In genomic region chr22:17131686-17132085, GRCh38 we compare ENCODE assay signal across 14 cellular contexts. TPM values are rescaled to one million over a fixed set of nuclear protein-coding genes. Genes with fewer than 3 reads are reported as not detected.
A peak's percentile ranks its signal among the peaks of the same experiment; 100 is the strongest.
DNase-seq lines count a peak whose midpoint lies in the region; ATAC-seq, FAIRE-seq and TF ChIP-seq lines count a peak whose summit lies in the region.
"Had no signal": no experiment of that assay in that cellular context is flagged by ENCODE, and none has a peak within 500 bp of the region (broad histone marks: within the 10 kb centered on the region; RNA-seq: fewer than 3 reads in every experiment).

No MANE protein-coding gene starts in this region.

- no peaks in the 10 kb centered on the region for H3K79me1 ChIP-seq in H9 (ENCODE audit: insufficient read depth, low read depth, low read length, poor library complexity, severe bottlenecking)
- no peaks in the 10 kb centered on the region for H3K79me1 ChIP-seq in neuronal stem cell (ENCODE audit: low read depth, low read length)

- ATAC-seq in K562 (peak; percentile 68), omental fat pad (ENCODE audit: low FRiP score) (no peak), GM18517 (IDR thresholded peaks at IDR 0.05; ENCODE audit: unreplicated experiment) (no peak), HG02840 (IDR thresholded peaks at IDR 0.05; ENCODE audit: low FRiP score, unreplicated experiment) (no peak)

- in situ Hi-C loops in K562 (cut with MboI): no loop called here

- no peak overlapping the region for H2AFZ ChIP-seq in H9 (ENCODE audit: low read length)
- no peak overlapping the region for H2AFZ ChIP-seq in K562 (ENCODE audit: low read depth, low read length)
- no peak overlapping the region for H2AFZ ChIP-seq in neuronal stem cell (ENCODE audit: low read length)

- TF ChIP-seq POLR2A in K562 (conservative IDR thresholded peaks at IDR 0.05): no peak

- H2BK12ac ChIP-seq in H9 (ENCODE audit: insufficient read length, low read depth, low read length) (no peak overlapping the region), neuronal stem cell (ENCODE audit: low read length) (no peak overlapping the region)

- H3K9me1 ChIP-seq in K562 (ENCODE audit: control insufficient read depth, insufficient read depth, low read length): no peaks in the 10 kb centered on the region

- no peak overlapping the region for H4K91ac ChIP-seq in H9 (ENCODE audit: insufficient read length, low read depth, low read length)
- H4K91ac ChIP-seq in neuronal stem cell (ENCODE audit: low read depth, low read length, poor library complexity): no peak overlapping the region

- no peak overlapping the region for H3T11ph ChIP-seq in H9 (ENCODE audit: low read length)

- H3K4ac ChIP-seq in H9 (ENCODE audit: low read depth, low read length): no peak overlapping the region
- H3K4ac ChIP-seq in neuronal stem cell (ENCODE audit: low read length): no peak overlapping the region

- H3K4me3 Mint-ChIP-seq in H9 (no peak overlapping the region), type B pancreatic cell (no peak overlapping the region)

- no peaks in the 10 kb centered on the region for H4K20me1 ChIP-seq in H9 (ENCODE audit: control insufficient read depth, insufficient read depth, insufficient read length)
- 0 out of 2 replicates have a peak, but pooled peaks cover 4% of the 10 kb centered on the region for H4K20me1 ChIP-seq in K562 (replicated peaks; ENCODE audit: control insufficient read depth, insufficient read depth, low read length)

- H3K23me2 ChIP-seq in H9 (ENCODE audit: insufficient read length, low read depth, low read length, poor library complexity, severe bottlenecking): no peaks in the 10 kb centered on the region

- H3K4me1 ChIP-seq in H9 (ENCODE audit: insufficient read depth, low read length) (no peaks in the 10 kb centered on the region), K562 (replicated peaks in 1 of 2; ENCODE audit: control insufficient read depth in 2 of 2, insufficient read depth in 2 of 2, low read length in 2 of 2) (no peaks in the 10 kb centered on the region), neuronal stem cell (ENCODE audit: control insufficient read depth in 2 of 2, insufficient read depth in 1 of 2, low read depth in 1 of 2, low read length in 2 of 2) (peaks cover 2 to 5% of the 10 kb centered on the region in 2 donors)

- no peaks in the 10 kb centered on the region for H3K36me3 ChIP-seq in K562 (ENCODE audit: control insufficient read depth, insufficient read depth, low read length)
- peaks cover 5 to 13% of the 10 kb centered on the region in 2 donors for H3K36me3 ChIP-seq in neuronal stem cell (replicated peaks in 1 of 2; ENCODE audit: control insufficient read depth in 2 of 2, insufficient read depth in 2 of 2, low read length in 2 of 2)

- H3K23ac ChIP-seq in H9 (ENCODE audit: insufficient read length, low read depth, low read length) (no peak overlapping the region), neuronal stem cell (ENCODE audit: low read depth, low read length, poor library complexity) (no peak overlapping the region)

- no peak for TF ChIP-seq EP300 in K562 (IDR thresholded peaks at IDR 0.05; ENCODE audit: low read length)

- DNase-seq in H9 (no peak), NCI-H146 (lab: John Stamatoyannopoulos, UW) (peak; percentile 75), K562 (ENCODE audit: extremely low read depth in 1 of 4, low spot score in 3 of 4) (no peak), neuronal stem cell (ENCODE audit: low spot score) (no peak), omental fat pad (ENCODE audit: low spot score) (no peak), type B pancreatic cell (ENCODE audit: extremely low spot score, unreplicated experiment) (no peak)
- DNase-seq: activated CD4-positive, alpha-beta T cell treated with anti-CD3 and anti-CD28 coated beads, Interleukin-2, amount 50 U/mL, for 1 hour; activated naive CD4-positive, alpha-beta T cell treated with Interleukin-2 at 50 U/mL for 16 hours; EL; NCI-H446; stimulated activated CD4-positive, alpha-beta T cell treated with anti-CD3 and anti-CD28 coated beads, Interleukin-4, amount 100 ng/mL, for 24 hours had no signal

- H3K4me1 Mint-ChIP-seq in H9 (peaks cover 13 to 14% of the 10 kb centered on the region in 2 experiments), type B pancreatic cell (ENCODE audit: unreplicated experiment) (no peaks in the 10 kb centered on the region)

- H3K9me3 ChIP-seq in H9 (ENCODE audit: control insufficient read depth, low read depth, low read length) (no peaks in the 10 kb centered on the region), K562 (replicated peaks; ENCODE audit: control insufficient read depth, insufficient read depth, low read depth, low read length) (no peaks in the 10 kb centered on the region), neuronal stem cell (replicated peaks in 1 of 2; ENCODE audit: control insufficient read depth in 2 of 2, insufficient read depth in 1 of 2, low read depth in 1 of 2, low read length in 2 of 2) (peaks cover 0 to 2% of the 10 kb centered on the region in 2 donors)

- H3K27ac Mint-ChIP-seq in H9 (no peak overlapping the region; a peak in 1 of 7 replicates), type B pancreatic cell (no peak overlapping the region)

- no CpG with 5 or more reads among the region's 5 CpGs for WGBS in H9 (ENCODE audit: extremely low coverage, insufficient read length, low lambda C conversion rate)
- 5% methylated on average over 5 of the region's 5 CpGs for WGBS in K562 (ENCODE audit: insufficient coverage, low coverage, missing lambda C conversion rate)
- WGBS in neuronal stem cell (ENCODE audit: extremely low coverage in 2 of 2, insufficient read length in 2 of 2, insufficient replicate concordance in 1 of 2), 2 donors: no CpG with 5 or more reads among the region's 5 CpGs

- H3K4me3 ChIP-seq in K562 (no peak overlapping the region), neuronal stem cell (ENCODE audit: low read length in 2 of 2) (no peak overlapping the region)

- TF ChIP-seq CTCF in H9 (conservative IDR thresholded peaks at IDR 0.05): peak; percentile 42; the same call in 2 of the 3 replicates
- no peak for TF ChIP-seq CTCF in K562 (IDR thresholded peaks at IDR 0.05 in 2 of 3, conservative IDR thresholded peaks at IDR 0.05 in 1 of 3; ENCODE audit: insufficient read depth in 2 of 3, low read depth in 1 of 3, low read length in 3 of 3)
- TF ChIP-seq CTCF in omental fat pad (IDR thresholded peaks at IDR 0.05): no peak
- TF ChIP-seq CTCF in type B pancreatic cell (conservative IDR thresholded peaks at IDR 0.05): no peak

- H3K9ac ChIP-seq in H9 (ENCODE audit: extremely low read depth, insufficient read length, low read length) (no peak overlapping the region), K562 (ENCODE audit: insufficient read depth in 1 of 2, low read depth in 2 of 2, low read length in 2 of 2) (no peak overlapping the region), neuronal stem cell (ENCODE audit: low read depth, low read length, poor library complexity) (no peak overlapping the region)

- no peak overlapping the region for H2BK120ac ChIP-seq in H9 (ENCODE audit: low read depth, low read length, poor library complexity, severe bottlenecking)
- no peak overlapping the region for H2BK120ac ChIP-seq in neuronal stem cell (ENCODE audit: low read depth, low read length)

- H3K27me3 Mint-ChIP-seq in H9 (ENCODE audit: low read depth) (no peaks in the 10 kb centered on the region; the same call in none of the 2 replicates), type B pancreatic cell (no peaks in the 10 kb centered on the region)

- H3K79me2 ChIP-seq in H9 (ENCODE audit: insufficient read depth, low read length) (no peaks in the 10 kb centered on the region), K562 (ENCODE audit: control insufficient read depth, insufficient read depth, low read length) (no peaks in the 10 kb centered on the region)

- CTCF ChIA-PET in K562 (lab: Yijun Ruan, JAX; ENCODE audit: low intra/inter-chr PET ratio): no interaction called here

- POLR2A ChIA-PET in K562 (lab: Yijun Ruan, JAX): interaction anchor here (0.6 to 0.9 kb wide), 3 partner anchors 9 to 1771 kb away, joined by 3 read pairs; no protein-coding TSS in a partner anchor

- H2AK5ac ChIP-seq in H9 (ENCODE audit: insufficient read length, low read length) (no peak overlapping the region), neuronal stem cell (ENCODE audit: low read depth, low read length) (peak overlapping the region; percentile 83)

- FAIRE-seq in K562 (lab: Jason Lieb, UNC): no peak
- FAIRE-seq: HTR-8/SVneo had no signal

- H2BK20ac ChIP-seq in H9 (ENCODE audit: low read depth, low read length, poor library complexity, severe bottlenecking): no peak overlapping the region

- H3K36me3 Mint-ChIP-seq in H9 (ENCODE audit: insufficient read depth in 1 of 3, low read depth in 3 of 3) (peaks cover 5 to 13% (median 6%) of the 10 kb centered on the region in 3 experiments; a peak in 5 of 7 replicates), type B pancreatic cell (peaks cover 5% of the 10 kb centered on the region)

- no peak overlapping the region for H2BK5ac ChIP-seq in H9 (ENCODE audit: insufficient read length, low read length)
- H2BK5ac ChIP-seq in neuronal stem cell (ENCODE audit: low read length): no peak overlapping the region

- BruUV-seq in K562 (replicated peaks; lab: Mats Ljungman, UMichigan): no TSS peak

- H3K56ac ChIP-seq in H9 (ENCODE audit: insufficient read length, low read depth, low read length): no peak overlapping the region

- no peak overlapping the region; the same call in 1 of the 2 replicates for H2BK15ac ChIP-seq in H9 (ENCODE audit: low read depth, low read length)
- no peak overlapping the region for H2BK15ac ChIP-seq in neuronal stem cell (ENCODE audit: low read length)

- H3K14ac ChIP-seq in H9 (ENCODE audit: insufficient read depth, low read length): no peak overlapping the region
- no peak overlapping the region for H3K14ac ChIP-seq in neuronal stem cell (ENCODE audit: low read length)

- H4K5ac ChIP-seq in H9 (ENCODE audit: insufficient read length, low read depth, low read length): no peak overlapping the region

- H3K27me3 ChIP-seq in H9 (ENCODE audit: insufficient read depth, low read length) (no peaks in the 10 kb centered on the region), K562 (ENCODE audit: control insufficient read depth in 2 of 2, insufficient read depth in 2 of 2, low read length in 2 of 2) (peaks cover 18 to 26% of the 10 kb centered on the region in 2 experiments; a peak in 4 of 5 replicates), neuronal stem cell (ENCODE audit: control insufficient read depth in 3 of 3, insufficient read depth in 3 of 3, low read depth in 1 of 3, low read length in 3 of 3) (no peaks in the 10 kb centered on the region)

- H3K9me3 Mint-ChIP-seq in H9: no peaks in the 10 kb centered on the region
- H3K9me3 Mint-ChIP-seq in type B pancreatic cell: no peaks in the 10 kb centered on the region

- intact Hi-C loops in K562 (cut with micrococcal nuclease): no loop called here

- H3K27ac ChIP-seq in H9 (ENCODE audit: insufficient read length, low read depth, low read length) (no peak overlapping the region), K562 (ENCODE audit: extremely low read depth, low read depth, low read length) (no peak overlapping the region), neuronal stem cell (replicated peaks; ENCODE audit: low read length) (no peak overlapping the region)

- H3K4me2 ChIP-seq in H9 (ENCODE audit: insufficient read depth, insufficient read length, low read length) (no peak overlapping the region), K562 (ENCODE audit: insufficient read depth, low read length) (no peak overlapping the region), neuronal stem cell (ENCODE audit: insufficient read depth, low read length, poor library complexity, severe bottlenecking) (no peak overlapping the region)

- H4K8ac ChIP-seq in H9 (replicated peaks; ENCODE audit: insufficient read length, low read depth, low read length): no peak overlapping the region
- no peak overlapping the region for H4K8ac ChIP-seq in neuronal stem cell (ENCODE audit: low read depth, low read length)

- TF ChIP-seq RAD21 in K562 (CRISPR knock-in tag; conservative IDR thresholded peaks at IDR 0.05 in 1 of 2, IDR thresholded peaks at IDR 0.05 in 1 of 2): no peak

- H3K18ac ChIP-seq in H9 (ENCODE audit: insufficient read length, low read depth, low read length): no peak overlapping the region
- H3K18ac ChIP-seq in neuronal stem cell (ENCODE audit: low read length): peak overlapping the region; percentile 28

RNA-seq across cellular contexts. Expression of gene TMEM121B, which starts 10.5 kb away (rescaled TPM):
- total RNA-seq in H9 (2021): 8.1 and 8.7 TPM in 2 replicates
- 0.09 TPM in 1 of 2 replicates, not detected in the other for total RNA-seq in K562 (2011; cell fraction: chromatin; rRNA removed; ENCODE audit: low replicate concordance)
- total RNA-seq in K562 (2011; cell fraction: nucleolus; rRNA removed): under 0.01 TPM in 1 of 2 replicates, not detected in the other
- 0.38 TPM in 1 of 2 replicates, not detected in the other for total RNA-seq in K562 (2011; cell fraction: nucleoplasm; rRNA removed)
- total RNA-seq in K562 (2014; rRNA removed): 0.04 TPM in 1 of 2 replicates, not detected in the other
- 0.03 TPM in 1 of 2 replicates, not detected in the other for total RNA-seq in K562 (2014; rRNA removed; fragmentation: Illumina TruSeq; extraction: Trizol)
- not detected in 2 replicates for total RNA-seq in K562 (2015; rRNA removed; fragmentation: Illumina TruSeq; extraction: Trizol)
- 0.07 TPM in 2 replicates for total RNA-seq in K562 (2021)
- polyA plus RNA-seq in K562 (2011; rRNA removed): not detected in 2 replicates
- not detected in 2 replicates for polyA plus RNA-seq in K562 (2011; cell fraction: cytosol; rRNA removed)
- 0.03 TPM in 2 replicates for polyA plus RNA-seq in K562 (2011; cell fraction: nucleus; rRNA removed)
- polyA plus RNA-seq in K562 (2012): 0.04 TPM in 1 of 2 replicates, not detected in the other
- 0.03 TPM in 1 of 2 replicates, not detected in the other for polyA plus RNA-seq in K562 (2014; fragmentation: Illumina TruSeq; extraction: Trizol)
- polyA plus RNA-seq in K562 (2014; fragmentation: Nextera tagmentation; extraction: Ambion mirVana): under 1 TPM in 1 of 2 experiments, not detected in 1; 0.03 TPM
- not detected in 2 replicates for polyA plus RNA-seq in K562 (2014; rRNA removed)
- not detected in 2 replicates for polyA minus RNA-seq in K562 (2011; rRNA and poly(A)+ RNA removed)
- polyA minus RNA-seq in K562 (2011; cell fraction: cytosol; rRNA and poly(A)+ RNA removed): not detected in 2 replicates
- polyA minus RNA-seq in K562 (2011; cell fraction: nucleus; rRNA and poly(A)+ RNA removed): not detected in 2 replicates
- 2.6 TPM for polyA plus RNA-seq in neuronal stem cell (2013, experiment 1 of 2)
- 2.7 TPM for polyA plus RNA-seq in neuronal stem cell (2013, experiment 2 of 2)
- total RNA-seq in omental fat pad: 1 to 10 TPM in 2 of 4 donors, under 1 TPM in 2; 0.46 to 1.4 (median 0.94) TPM
- 2.9 TPM in 2 replicates for total RNA-seq in type B pancreatic cell (ENCODE audit: low replicate concordance)

RNA-seq across cellular contexts. Expression of gene HDHD5, which starts 27.4 kb away (rescaled TPM):
- total RNA-seq in H9 (2021): 68.4 and 71.3 TPM in 2 replicates
- total RNA-seq in K562 (2011; cell fraction: chromatin; rRNA removed; ENCODE audit: low replicate concordance): 12.3 and 28.7 TPM in 2 replicates
- 34.5 and 34.7 TPM in 2 replicates for total RNA-seq in K562 (2011; cell fraction: nucleolus; rRNA removed)
- total RNA-seq in K562 (2011; cell fraction: nucleoplasm; rRNA removed): 23.5 and 27.0 TPM in 2 replicates
- 36.6 and 44.2 TPM in 2 replicates for total RNA-seq in K562 (2014; rRNA removed)
- 11.5 and 14.4 TPM in 2 replicates for total RNA-seq in K562 (2014; rRNA removed; fragmentation: Illumina TruSeq; extraction: Trizol)
- total RNA-seq in K562 (2015; rRNA removed; fragmentation: Illumina TruSeq; extraction: Trizol): 20.1 and 22.0 TPM in 2 replicates
- total RNA-seq in K562 (2021): 29.7 and 32.2 TPM in 2 replicates
- 23.1 and 28.7 TPM in 2 replicates for polyA plus RNA-seq in K562 (2011; rRNA removed)
- polyA plus RNA-seq in K562 (2011; cell fraction: cytosol; rRNA removed): 37.2 and 54.8 TPM in 2 replicates
- polyA plus RNA-seq in K562 (2011; cell fraction: nucleus; rRNA removed): 27.3 and 34.3 TPM in 2 replicates
- 15.1 and 22.1 TPM in 2 replicates for polyA plus RNA-seq in K562 (2012)
- polyA plus RNA-seq in K562 (2014; fragmentation: Illumina TruSeq; extraction: Trizol): 24.2 and 26.8 TPM in 2 replicates
- polyA plus RNA-seq in K562 (2014; fragmentation: Nextera tagmentation; extraction: Ambion mirVana): 1 to 10 TPM; 1.6 to 2.3 TPM
- polyA plus RNA-seq in K562 (2014; rRNA removed): 33.9 and 40.0 TPM in 2 replicates
- polyA minus RNA-seq in K562 (2011; rRNA and poly(A)+ RNA removed): 8.1 and 15.6 TPM in 2 replicates
- polyA minus RNA-seq in K562 (2011; cell fraction: cytosol; rRNA and poly(A)+ RNA removed): 13.9 and 15.7 TPM in 2 replicates
- 12.2 and 12.3 TPM in 2 replicates for polyA minus RNA-seq in K562 (2011; cell fraction: nucleus; rRNA and poly(A)+ RNA removed)
- polyA plus RNA-seq in neuronal stem cell (2013, experiment 1 of 2): 30.5 TPM
- polyA plus RNA-seq in neuronal stem cell (2013, experiment 2 of 2): 30.3 TPM
- 10 to 100 TPM; 32.9 to 60.7 (median 36.7) TPM for total RNA-seq in omental fat pad
- total RNA-seq in type B pancreatic cell (ENCODE audit: low replicate concordance): 25.3 and 40.1 TPM in 2 replicates

RNA-seq across cellular contexts. Expression of gene IL17RA, which starts 46.9 kb away (rescaled TPM):
- 8.7 and 12.4 TPM in 2 replicates for total RNA-seq in H9 (2021)
- total RNA-seq in K562 (2011; cell fraction: chromatin; rRNA removed; ENCODE audit: low replicate concordance): 18.2 and 21.4 TPM in 2 replicates
- total RNA-seq in K562 (2011; cell fraction: nucleolus; rRNA removed): 21.4 and 22.8 TPM in 2 replicates
- total RNA-seq in K562 (2011; cell fraction: nucleoplasm; rRNA removed): 21.7 and 23.7 TPM in 2 replicates
- 4.4 and 6.6 TPM in 2 replicates for total RNA-seq in K562 (2014; rRNA removed)
- 2.1 and 2.8 TPM in 2 replicates for total RNA-seq in K562 (2014; rRNA removed; fragmentation: Illumina TruSeq; extraction: Trizol)
- 3.7 and 4.1 TPM in 2 replicates for total RNA-seq in K562 (2015; rRNA removed; fragmentation: Illumina TruSeq; extraction: Trizol)
- 11.4 and 11.8 TPM in 2 replicates for total RNA-seq in K562 (2021)
- 6.5 and 7.2 TPM in 2 replicates for polyA plus RNA-seq in K562 (2011; rRNA removed)
- 5.1 and 11.4 TPM in 2 replicates for polyA plus RNA-seq in K562 (2011; cell fraction: cytosol; rRNA removed)
- polyA plus RNA-seq in K562 (2011; cell fraction: nucleus; rRNA removed): 8.8 and 13.0 TPM in 2 replicates
- 5.1 and 7.5 TPM in 2 replicates for polyA plus RNA-seq in K562 (2012)
- polyA plus RNA-seq in K562 (2014; fragmentation: Illumina TruSeq; extraction: Trizol): 3.1 and 3.8 TPM in 2 replicates
- under 1 TPM; 0.17 to 0.21 TPM for polyA plus RNA-seq in K562 (2014; fragmentation: Nextera tagmentation; extraction: Ambion mirVana)
- 5.7 and 6.9 TPM in 2 replicates for polyA plus RNA-seq in K562 (2014; rRNA removed)
- polyA minus RNA-seq in K562 (2011; rRNA and poly(A)+ RNA removed): 5.4 and 6.7 TPM in 2 replicates
- polyA minus RNA-seq in K562 (2011; cell fraction: cytosol; rRNA and poly(A)+ RNA removed): 3.1 and 4.1 TPM in 2 replicates
- polyA minus RNA-seq in K562 (2011; cell fraction: nucleus; rRNA and poly(A)+ RNA removed): 7.7 and 10.1 TPM in 2 replicates
- 2.8 TPM for polyA plus RNA-seq in neuronal stem cell (2013, experiment 1 of 2)
- polyA plus RNA-seq in neuronal stem cell (2013, experiment 2 of 2): 2.5 TPM
- total RNA-seq in omental fat pad: 10 to 100 TPM; 23.7 to 48.4 (median 31.0) TPM
- total RNA-seq in type B pancreatic cell (ENCODE audit: low replicate concordance): 8.0 and 10.8 TPM in 2 replicates
